In the genomic region with DNA sequence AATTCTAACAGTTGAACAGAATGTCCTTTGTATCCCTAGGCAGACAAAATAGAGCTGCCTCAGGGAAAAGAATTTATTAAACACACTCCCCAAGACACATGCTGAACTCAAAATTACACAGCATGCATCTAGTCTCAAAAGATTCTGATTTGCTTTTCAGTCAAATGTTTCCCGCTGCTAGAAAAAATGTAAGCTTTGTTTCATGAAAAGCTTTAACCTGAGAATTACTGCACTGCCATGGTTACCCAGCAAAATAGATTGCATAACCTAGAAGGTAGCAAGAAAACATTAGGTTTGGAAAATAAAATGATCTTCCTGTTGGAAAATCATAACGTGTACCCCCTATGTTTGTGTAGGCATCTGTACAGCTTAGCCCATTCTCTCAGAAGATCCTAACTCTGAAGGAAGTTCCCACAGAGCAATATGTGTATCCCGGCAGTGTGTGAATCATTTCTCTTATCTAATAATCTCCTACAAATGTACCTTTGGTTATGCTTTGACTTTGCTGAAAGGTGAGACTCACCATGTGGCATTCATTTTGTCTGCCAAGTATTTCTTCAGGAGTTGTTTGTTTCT, we compare ENCODE assay signal across 12 cellular contexts.
A peak's percentile ranks its signal among the peaks of the same experiment; 100 is the strongest.
DNase-seq lines count a peak whose midpoint lies in the region; ATAC-seq and TF ChIP-seq lines count a peak whose summit lies in the region.
"Had no signal": no experiment of that assay in that cellular context is flagged by ENCODE, and none has a peak within 500 bp of the region (broad histone marks: within the 10 kb centered on the region; RNA-seq: fewer than 3 reads in every experiment).

No MANE protein-coding gene starts in this region.

- no peak overlapping the region for H3K4me3 ChIP-seq in LNCaP clone FGC (ENCODE audit: low read depth, low read length)
- H3K4me3 ChIP-seq in right lobe of liver = peak overlapping the region in 1 of 3 donors; percentile 12
- peak overlapping the region in 1 of 59 donors; percentile 5 for H3K4me3 ChIP-seq in dorsolateral prefrontal cortex
- H3K4me3 ChIP-seq: colonic mucosa had no signal

- no peak for TF ChIP-seq POLR2A in right lobe of liver (IDR thresholded peaks at IDR 0.05)

- ATAC-seq in right lobe of liver = peak; percentile 81 to 96 (median 88)
- ATAC-seq in GM19397 (IDR thresholded peaks at IDR 0.05; ENCODE audit: unreplicated experiment) = no peak

- intact Hi-C loops in right lobe of liver (cut with DNase I) (no loop called here), dorsolateral prefrontal cortex (cut with DNase I) (no loop called here)

- H3K4me1 ChIP-seq in right lobe of liver = peaks cover 0 to 16% (median 3%) of the 10 kb centered on the region in 4 donors
- H3K4me1 ChIP-seq: colonic mucosa had no signal

- TF ChIP-seq CTCF in 22Rv1 (IDR thresholded peaks at IDR 0.05) = no peak
- TF ChIP-seq CTCF in LNCaP clone FGC (IDR thresholded peaks at IDR 0.05; ENCODE audit: control insufficient read depth, extremely low read depth, insufficient read depth) = no peak
- TF ChIP-seq CTCF in right lobe of liver (IDR thresholded peaks at IDR 0.05) = no peak
- TF ChIP-seq CTCF in dorsolateral prefrontal cortex (IDR thresholded peaks at IDR 0.05 in 54 of 56, conservative IDR thresholded peaks at IDR 0.05 in 2 of 56; ENCODE audit: low read depth in 1 of 56, partially characterized antibody in 56 of 56) = no peak

- H3K27me3 ChIP-seq in right lobe of liver = no peaks in the 10 kb centered on the region
- no peaks in the 10 kb centered on the region for H3K27me3 ChIP-seq in dorsolateral prefrontal cortex
- H3K27me3 ChIP-seq: colonic mucosa, neutrophil had no signal

- WGBS in right lobe of liver (ENCODE audit: insufficient coverage, low coverage, low lambda C conversion rate, missing lambda C conversion rate) = 38% methylated on average over 3 of the region's 3 CpGs

- no peaks in the 10 kb centered on the region for H3K36me3 ChIP-seq in right lobe of liver
- H3K36me3 ChIP-seq: colonic mucosa, neutrophil had no signal

- peak; percentile 87 for DNase-seq in LNCaP clone FGC (ENCODE audit: low read depth)
- DNase-seq in brain pericyte (ENCODE audit: low read depth, low spot score) = peak; percentile 21
- DNase-seq in right lobe of liver = no peak
- DNase-seq in dorsolateral prefrontal cortex = no peak
- DNase-seq in NCI-H1092 treated with DMSO at 0.1 percent for 48 hours (lab: John Stamatoyannopoulos, UW) = no peak
- no peak for DNase-seq in OCI-M1 (lab: John Stamatoyannopoulos, UW)
- DNase-seq: activated naive CD4-positive, alpha-beta T cell treated with anti-CD3 and anti-CD28 coated beads for 36 hours; colonic mucosa; NCI-H524 had no signal

- H3K9me3 ChIP-seq in right lobe of liver = no peaks in the 10 kb centered on the region
- H3K9me3 ChIP-seq: colonic mucosa, neutrophil had no signal

- H3K27ac ChIP-seq in 22Rv1 = peak overlapping the region; percentile 52
- H3K27ac ChIP-seq in right lobe of liver = peak overlapping the region in 1 of 3 donors; percentile 42
- no peak overlapping the region for H3K27ac ChIP-seq in dorsolateral prefrontal cortex
- H3K27ac ChIP-seq: colonic mucosa, neutrophil had no signal

Comparison
In these comparisons a context has a peak if more than half of its experiments do, and no peak if none do; other contexts are left out.
1. DNase-seq: peak in LNCaP clone FGC (single experiment) and brain pericyte (single experiment); none in right lobe of liver (0 of 3), dorsolateral prefrontal cortex (0 of 10), NCI-H1092 treated with DMSO at 0.1 percent for 48 hours (single experiment) and OCI-M1 (single experiment).